Comparison of ENCODE assay signal across 17 cellular contexts in genomic region chr12:65308601-65309071, GRCh38. TPM values are rescaled to one million over a fixed set of nuclear protein-coding genes. Genes with fewer than 3 reads are reported as not detected.
DNase-seq lines count a peak whose midpoint lies in the region; ATAC-seq, FAIRE-seq and TF ChIP-seq lines count a peak whose summit lies in the region.
"Had no signal": no experiment of that assay in that cellular context is flagged by ENCODE, and none has a peak within 500 bp of the region (broad histone marks: within the 10 kb centered on the region; RNA-seq: fewer than 3 reads in every experiment).

No MANE protein-coding gene starts in this region.

- peak; percentile 83 for DNase-seq in A673 (ENCODE audit: low spot score)
- DNase-seq in GM04504 (ENCODE audit: low read depth) = peak; percentile 71
- DNase-seq in foreskin fibroblast = peak; percentile 61 to 78
- DNase-seq in omental fat pad (ENCODE audit: low spot score) = no peak
- DNase-seq in activated naive CD4-positive, alpha-beta T cell (lab: John Stamatoyannopoulos, UW) = no peak
- no peak for DNase-seq in natural killer cell
- DNase-seq: activated T-cell treated with anti-CD3 and anti-CD28 coated beads, Interleukin-2, amount 50 U/mL, for 4 hours; cortex of kidney; NCI-H2227 treated with DMSO at 0.1 percent for 48 hours; stimulated activated CD4-positive, alpha-beta T cell treated with anti-CD3 and anti-CD28 coated beads, Interleukin-1b, Interleukin-23, amount 100 ng/mL, for 48 hours; thyroid gland had no signal

- H3K36me3 Mint-ChIP-seq in natural killer cell = no peaks in the 10 kb centered on the region
- H3K36me3 Mint-ChIP-seq: IgD-negative memory B cell had no signal

- POLR2A ChIA-PET in A673 (lab: Charles Lee; ENCODE audit: low non-redundant PET) = no interaction called here

- H3K9me3 ChIP-seq in A673 (ENCODE audit: low read depth, low read length, poor library complexity, severe bottlenecking) = no peaks in the 10 kb centered on the region
- H3K9me3 ChIP-seq: thyroid gland had no signal

- no peaks in the 10 kb centered on the region for H3K36me3 ChIP-seq in A673 (ENCODE audit: insufficient read depth, low read length, poor library complexity, severe bottlenecking)
- H3K36me3 ChIP-seq: thyroid gland had no signal

- ATAC-seq in omental fat pad (ENCODE audit: low FRiP score) (no peak), HG03095 (IDR thresholded peaks at IDR 0.05; ENCODE audit: unreplicated experiment) (no peak), natural killer cell (no peak)
- ATAC-seq: activated T-cell treated with anti-CD3 and anti-CD28 coated beads, Interleukin-2, amount 50 U/mL, for 4 hours; Panc1 had no signal

- H3K4me1 ChIP-seq in A673 (ENCODE audit: insufficient read depth, low read length, poor library complexity, severe bottlenecking) = peaks cover 73% of the 10 kb centered on the region
- H3K4me1 ChIP-seq: thyroid gland had no signal

- H3K4me3 ChIP-seq in A673 (ENCODE audit: low read depth, low read length, poor library complexity, severe bottlenecking) (no peak overlapping the region), foreskin fibroblast (ENCODE audit: low read depth in 1 of 2, low read length in 2 of 2) (no peak overlapping the region)
- H3K4me3 ChIP-seq: thyroid gland had no signal

- no peak overlapping the region for H3K4me3 Mint-ChIP-seq in natural killer cell
- H3K4me3 Mint-ChIP-seq: activated T-cell treated with anti-CD3 and anti-CD28 coated beads, Interleukin-2, amount 50 U/mL, for 4 hours; IgD-negative memory B cell had no signal

- H3K9me3 Mint-ChIP-seq in natural killer cell = no peaks in the 10 kb centered on the region
- H3K9me3 Mint-ChIP-seq: activated T-cell treated with anti-CD3 and anti-CD28 coated beads, Interleukin-2, amount 50 U/mL, for 4 hours; IgD-negative memory B cell had no signal

- intact Hi-C loops in A673 (cut with micrococcal nuclease; ENCODE audit: unreplicated experiment) (loop anchor here (2.0 to 10.0 kb wide), 8 partner anchors 202 to 1384 kb away; partner anchors contain the start of gene HMGA2), natural killer cell (cut with micrococcal nuclease) (no loop called here)

- peak; percentile 3 for FAIRE-seq in TTC549 (lab: Jason Lieb, UNC)
- FAIRE-seq: islet of Langerhans had no signal

- H3K27me3 ChIP-seq in A673 (replicated peaks; ENCODE audit: insufficient read depth, low read depth, low read length, poor library complexity) = no peaks in the 10 kb centered on the region
- H3K27me3 ChIP-seq: thyroid gland had no signal

- peaks cover 8 to 41% of the 10 kb centered on the region in 2 donors for H3K27me3 Mint-ChIP-seq in natural killer cell (ENCODE audit: low read depth in 2 of 2)

- H3K27ac ChIP-seq in A673 (ENCODE audit: low read depth, low read length, poor library complexity, severe bottlenecking) = peak overlapping the region; percentile 80
- H3K27ac ChIP-seq: thyroid gland had no signal

- no peaks in the 10 kb centered on the region for H3K4me1 Mint-ChIP-seq in natural killer cell

- no TSS peak for BruUV-seq in A673 (replicated peaks; lab: Mats Ljungman, UMichigan)

- no peak overlapping the region for H3K27ac Mint-ChIP-seq in natural killer cell
- H3K27ac Mint-ChIP-seq: IgD-negative memory B cell had no signal

- CTCF ChIA-PET in A673 (lab: Charles Lee) = interaction anchor here (1.0 kb wide), 1 partner anchor 779 kb away, joined by 6 read pairs; no protein-coding TSS in a partner anchor

- no peak for TF ChIP-seq CTCF in A673 (conservative IDR thresholded peaks at IDR 0.05; ENCODE audit: low read depth, low read length)
- no peak for TF ChIP-seq CTCF in foreskin fibroblast (IDR thresholded peaks at IDR 0.05; ENCODE audit: low read depth, low read length)
- TF ChIP-seq CTCF in omental fat pad (IDR thresholded peaks at IDR 0.05) = no peak
- TF ChIP-seq CTCF in natural killer cell (IDR thresholded peaks at IDR 0.05) = no peak

RNA-seq across cellular contexts. Expression of gene MSRB3, which starts 30.2 kb away (rescaled TPM):
- total RNA-seq in A673 (2021) (2.1 and 2.8 TPM in 2 replicates), omental fat pad (10 to 100 TPM; 36.8 to 49.7 (median 44.8) TPM), natural killer cell (1 to 10 TPM; 2.4 to 3.4 (median 3.1) TPM)
- total RNA-seq: T-helper 2 cell treated with Interferon-gamma antibody and Interleukin-4, amounts not matched to agents 100 ng/mL and 5 ng/mL, for 36 hours had no signal

Comparison
In these comparisons a context has a peak if more than half of its experiments do, and no peak if none do; other contexts are left out.
1. DNase-seq: peak in A673 (single experiment), GM04504 (single experiment) and foreskin fibroblast (2 of 2); none in omental fat pad (single experiment), activated naive CD4-positive, alpha-beta T cell (0 of 4) and natural killer cell (single experiment).